ENCODE assay signal across 20 cellular contexts in the genomic region with DNA sequence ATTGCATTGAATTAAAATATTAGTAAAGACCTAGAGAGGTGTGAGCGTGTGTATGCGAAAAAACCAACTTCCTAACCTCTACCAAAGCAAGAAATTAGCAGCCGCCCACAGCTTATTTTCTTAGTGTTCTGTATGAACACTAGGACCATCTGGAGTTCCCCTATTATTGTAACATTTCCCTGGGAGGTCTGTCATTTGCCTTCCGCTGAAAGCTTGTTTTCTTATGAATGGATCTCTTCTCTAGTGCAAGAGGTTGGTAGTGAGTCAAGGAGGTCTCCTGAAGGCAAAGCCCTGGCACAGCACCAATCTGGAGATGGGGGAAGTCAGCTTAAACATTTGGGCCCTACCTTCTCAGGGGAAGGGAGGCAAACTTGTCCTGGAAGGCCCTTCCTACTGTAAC. TPM values are rescaled to one million over a fixed set of nuclear protein-coding genes. Genes with fewer than 3 reads are reported as not detected.
DNase-seq lines count a peak whose midpoint lies in the region; ATAC-seq, FAIRE-seq and TF ChIP-seq lines count a peak whose summit lies in the region.
"Had no signal": no experiment of that assay in that cellular context is flagged by ENCODE, and none has a peak within 500 bp of the region (broad histone marks: within the 10 kb centered on the region; RNA-seq: fewer than 3 reads in every experiment).

No MANE protein-coding gene starts in this region.

- CTCF ChIA-PET in CD4-positive, alpha-beta T cell (lab: Charles Lee): interaction anchor here (3.3 kb wide), 1 partner anchor 13 kb away, joined by 9 read pairs; no protein-coding TSS in a partner anchor
- CTCF ChIA-PET in OCI-LY7 (lab: Charles Lee; ENCODE audit: unreplicated experiment): interaction anchor here (2.4 to 3.6 kb wide), 2 partner anchors 9 to 21 kb away, joined by 5 to 19 read pairs; no protein-coding TSS in a partner anchor
- CTCF ChIA-PET in GM12878 (lab: Yijun Ruan, JAX): interaction anchor here (1.2 to 3.6 kb wide), 3 partner anchors 9 to 13 kb away, joined by 3 to 14 read pairs (median 3); no protein-coding TSS in a partner anchor

- no peak overlapping the region for H3K27ac ChIP-seq in CD4-positive, alpha-beta T cell (ENCODE audit: low read depth, low read length)
- H3K27ac ChIP-seq in OCI-LY7 (ENCODE audit: low read depth, low read length, poor library complexity, severe bottlenecking) (peak overlapping the region; percentile 44), GM12878 (ENCODE audit: control insufficient read depth, insufficient read depth) (no peak overlapping the region)
- H3K27ac ChIP-seq: A549, cardiac muscle cell, spleen, thoracic aorta had no signal

- H3K36me3 ChIP-seq in OCI-LY7 (ENCODE audit: insufficient read depth, low read length) (peaks cover 89% of the 10 kb centered on the region), GM12878 (ENCODE audit: control insufficient read depth in 2 of 2, insufficient read depth in 2 of 2, low read length in 1 of 2) (no peaks in the 10 kb centered on the region)
- H3K36me3 ChIP-seq: cardiac muscle cell, thoracic aorta had no signal

- no peak for TF ChIP-seq POLR2A in GM12878 (IDR thresholded peaks at IDR 0.05; ENCODE audit: low read depth, low read length)

- H3K4me1 ChIP-seq in OCI-LY7 (ENCODE audit: insufficient read depth, low read length, poor library complexity, severe bottlenecking): peaks cover 80% of the 10 kb centered on the region
- no peaks in the 10 kb centered on the region for H3K4me1 ChIP-seq in GM12878 (ENCODE audit: control insufficient read depth, insufficient read depth, low read length)
- H3K4me1 ChIP-seq: A549 had no signal

- FAIRE-seq in GM12878 (lab: Jason Lieb, UNC): no peak
- FAIRE-seq: A549, GM19239, HTR-8/SVneo had no signal

- H3K4me1 Mint-ChIP-seq in T-helper 1 cell treated with Interleukin-12 subunit alpha and Interleukin-12 subunit beta and Interleukin-4 antibody, amounts not matched to agents 30 μg/mL and 1 μg/mL, for 36 hours (ENCODE audit: low read depth): peaks cover 84% of the 10 kb centered on the region
- peaks cover 96% of the 10 kb centered on the region for H3K4me1 Mint-ChIP-seq in CD4-positive, alpha-beta T cell (ENCODE audit: low read depth)

- SMC1A ChIA-PET in GM12878 (lab: Charles Lee; ENCODE audit: uncharacterized antibody, unreplicated experiment): interaction anchor here (0.8 to 1.8 kb wide), 7 partner anchors 10 to 506 kb away, joined by 3 to 6 read pairs (median 3); no protein-coding TSS in a partner anchor

- peaks cover 59% of the 10 kb centered on the region for H3K79me2 ChIP-seq in OCI-LY7 (ENCODE audit: insufficient read depth, low read depth, low read length)
- no peaks in the 10 kb centered on the region for H3K79me2 ChIP-seq in GM12878 (ENCODE audit: control insufficient read depth, insufficient read depth, low read length)

- ATAC-seq in CD4-positive, alpha-beta T cell (ENCODE audit: poor library complexity): no peak
- ATAC-seq in GM12878 (peak; percentile 68), GM19463 (IDR thresholded peaks at IDR 0.05; ENCODE audit: unreplicated experiment) (no peak), left ventricle myocardium superior (no peak), GM19397 (IDR thresholded peaks at IDR 0.05; ENCODE audit: unreplicated experiment) (no peak)
- ATAC-seq: A549, left lobe of liver had no signal

- H3K9me3 Mint-ChIP-seq in T-helper 1 cell treated with Interleukin-12 subunit alpha and Interleukin-12 subunit beta and Interleukin-4 antibody, amounts not matched to agents 30 μg/mL and 1 μg/mL, for 36 hours: no peaks in the 10 kb centered on the region
- H3K9me3 Mint-ChIP-seq in CD4-positive, alpha-beta T cell: no peaks in the 10 kb centered on the region
- H3K9me3 Mint-ChIP-seq: activated naive CD8-positive, alpha-beta T cell treated with anti-CD3 and anti-CD28 coated beads, Interleukin-2, amount 10 ng/mL, durations not matched to agents 7 days and 5 days had no signal

- H3K27me3 Mint-ChIP-seq in T-helper 1 cell treated with Interleukin-12 subunit alpha and Interleukin-12 subunit beta and Interleukin-4 antibody, amounts not matched to agents 30 μg/mL and 1 μg/mL, for 36 hours (ENCODE audit: low read depth): no peaks in the 10 kb centered on the region
- H3K27me3 Mint-ChIP-seq in CD4-positive, alpha-beta T cell: no peaks in the 10 kb centered on the region
- H3K27me3 Mint-ChIP-seq: activated naive CD8-positive, alpha-beta T cell treated with anti-CD3 and anti-CD28 coated beads, Interleukin-2, amount 10 ng/mL, durations not matched to agents 7 days and 5 days had no signal

- RAD21 ChIA-PET in GM12878 (lab: Charles Lee; ENCODE audit: unreplicated experiment): interaction anchor here (0.6 to 1.8 kb wide), 6 partner anchors 10 to 95 kb away, joined by 3 to 8 read pairs (median 3); no protein-coding TSS in a partner anchor

- TF ChIP-seq RAD21 in GM12878 (IDR thresholded peaks at IDR 0.05; ENCODE audit: insufficient read depth, low read depth, low read length): no peak

- TF ChIP-seq CTCF in CD4-positive, alpha-beta T cell (IDR thresholded peaks at IDR 0.05): no peak
- TF ChIP-seq CTCF in OCI-LY7 (conservative IDR thresholded peaks at IDR 0.05; ENCODE audit: low read length) (no peak), GM12878 (IDR thresholded peaks at IDR 0.05 in 2 of 3, conservative IDR thresholded peaks at IDR 0.05 in 1 of 3; ENCODE audit: control insufficient read depth in 2 of 3, extremely low read depth in 1 of 3, insufficient read depth in 1 of 3, low read depth in 3 of 3, low read length in 3 of 3) (no peak)

- intact Hi-C loops in CD4-positive, alpha-beta T cell (cut with DNase I, micrococcal nuclease): loop anchor here (5.0 to 10.0 kb wide), 2 partner anchors 332 to 535 kb away; a partner anchor contains a TSS
- intact Hi-C loops in OCI-LY7 (cut with micrococcal nuclease; ENCODE audit: unreplicated experiment): no loop called here
- intact Hi-C loops in GM12878 (cut with micrococcal nuclease; ENCODE audit: unreplicated experiment): no loop called here
- intact Hi-C loops in left ventricle myocardium superior (cut with micrococcal nuclease): loop anchor here (10.0 kb wide), 2 partner anchors 95 to 175 kb away; no protein-coding TSS in a partner anchor

- H4K20me1 ChIP-seq in OCI-LY7 (ENCODE audit: insufficient read depth, low read length) (peaks cover 5% of the 10 kb centered on the region; the same call in 1 of the 2 replicates), GM12878 (ENCODE audit: control insufficient read depth, insufficient read depth) (no peaks in the 10 kb centered on the region)

- peaks cover 84% of the 10 kb centered on the region for H3K36me3 Mint-ChIP-seq in T-helper 1 cell treated with Interleukin-12 subunit alpha and Interleukin-12 subunit beta and Interleukin-4 antibody, amounts not matched to agents 30 μg/mL and 1 μg/mL, for 36 hours (ENCODE audit: low read depth)
- H3K36me3 Mint-ChIP-seq in CD4-positive, alpha-beta T cell (ENCODE audit: low read depth): peaks cover 92% of the 10 kb centered on the region

- 1% methylated on average over 4 of the region's 4 CpGs for WGBS in GM12878 (ENCODE audit: insufficient coverage, insufficient replicate concordance, low lambda C conversion rate, missing lambda C conversion rate)

- TF ChIP-seq EP300 in GM12878 (IDR thresholded peaks at IDR 0.05; ENCODE audit: borderline replicate concordance in 1 of 2, control insufficient read depth in 1 of 2, low read depth in 2 of 2, low read length in 2 of 2): no peak

- H3K4me3 ChIP-seq in OCI-LY7 (ENCODE audit: low read depth, low read length, poor library complexity, severe bottlenecking): peak overlapping the region; percentile 3
- no peak overlapping the region for H3K4me3 ChIP-seq in GM12878
- H3K4me3 ChIP-seq: A549, cardiac muscle cell, spleen, thoracic aorta had no signal

- no peak overlapping the region for H3K9ac ChIP-seq in GM12878 (ENCODE audit: control insufficient read depth, insufficient read depth, low read length)

- no peaks in the 10 kb centered on the region for H3K9me3 ChIP-seq in CD4-positive, alpha-beta T cell (ENCODE audit: control insufficient read depth, low read length)
- no peaks in the 10 kb centered on the region for H3K9me3 ChIP-seq in OCI-LY7 (ENCODE audit: low read length)
- H3K9me3 ChIP-seq in GM12878 (replicated peaks; ENCODE audit: control insufficient read depth, insufficient read depth, low read length): no peaks in the 10 kb centered on the region
- H3K9me3 ChIP-seq: A549, spleen, thoracic aorta had no signal

- H3K27me3 ChIP-seq in CD4-positive, alpha-beta T cell (ENCODE audit: control insufficient read depth, insufficient read depth, low read length): no peaks in the 10 kb centered on the region
- H3K27me3 ChIP-seq in GM12878 (replicated peaks in 1 of 2; ENCODE audit: control insufficient read depth in 2 of 2, insufficient read depth in 2 of 2, low read length in 1 of 2): peaks cover 2 to 4% of the 10 kb centered on the region in 2 experiments; a peak in 2 of 4 replicates
- H3K27me3 ChIP-seq: spleen had no signal

- H3K4me2 ChIP-seq in OCI-LY7 (ENCODE audit: low read length) (peak overlapping the region; percentile 39), GM12878 (ENCODE audit: control insufficient read depth, insufficient read depth) (no peak overlapping the region)
- H3K4me2 ChIP-seq: A549 had no signal

- POLR2A ChIA-PET in CD4-positive, alpha-beta T cell (lab: Charles Lee): interaction anchor here (0.8 to 5.1 kb wide), 4 partner anchors 10 to 21 kb away, joined by 4 to 33 read pairs (median 9); a partner anchor contains a TSS
- POLR2A ChIA-PET in OCI-LY7 (lab: Charles Lee): interaction anchor here (1.0 to 4.7 kb wide), 9 partner anchors 9 to 92 kb away, joined by 3 to 61 read pairs (median 4); a partner anchor contains a TSS
- POLR2A ChIA-PET in GM12878 (lab: Charles Lee): no interaction called here

- H3K4me3 Mint-ChIP-seq in T-helper 1 cell treated with Interleukin-12 subunit alpha and Interleukin-12 subunit beta and Interleukin-4 antibody, amounts not matched to agents 30 μg/mL and 1 μg/mL, for 36 hours: peak overlapping the region; percentile 52
- H3K4me3 Mint-ChIP-seq in CD4-positive, alpha-beta T cell: no peak overlapping the region
- H3K4me3 Mint-ChIP-seq: activated naive CD8-positive, alpha-beta T cell treated with anti-CD3 and anti-CD28 coated beads, Interleukin-2, amount 10 ng/mL, durations not matched to agents 7 days and 5 days had no signal

- no peaks in the 10 kb centered on the region for H3K9me2 ChIP-seq in OCI-LY7 (ENCODE audit: insufficient read depth, low read length)

- H3K27ac Mint-ChIP-seq in T-helper 1 cell treated with Interleukin-12 subunit alpha and Interleukin-12 subunit beta and Interleukin-4 antibody, amounts not matched to agents 30 μg/mL and 1 μg/mL, for 36 hours: peak overlapping the region; percentile 66
- peak overlapping the region; percentile 46 for H3K27ac Mint-ChIP-seq in CD4-positive, alpha-beta T cell
- H3K27ac Mint-ChIP-seq: activated naive CD8-positive, alpha-beta T cell treated with anti-CD3 and anti-CD28 coated beads, Interleukin-2, amount 10 ng/mL, durations not matched to agents 7 days and 5 days; progenitor cell of endocrine pancreas had no signal

- in situ Hi-C loops in GM12878 (cut with MboI): no loop called here

- no peak for DNase-seq in T-helper 1 cell
- no peak for DNase-seq in CD4-positive, alpha-beta T cell
- DNase-seq in OCI-LY7 (ENCODE audit: low spot score): no peak
- DNase-seq in GM12878 (ENCODE audit: low read depth, low spot score): no peak
- DNase-seq in left ventricle myocardium superior: no peak
- DNase-seq: activated naive CD8-positive, alpha-beta T cell treated with anti-CD3 and anti-CD28 coated beads, Interleukin-2, amount 10 ng/mL, durations not matched to agents 7 days and 5 days; NCI-H146; spleen; SW 1271 had no signal

- H2AFZ ChIP-seq in OCI-LY7 (ENCODE audit: low read length): no peak overlapping the region
- no peak overlapping the region for H2AFZ ChIP-seq in GM12878 (ENCODE audit: control insufficient read depth, low read depth, low read length)

- BruUV-seq in OCI-LY7 (replicated peaks; lab: Mats Ljungman, UMichigan) (no TSS peak), GM12878 (replicated peaks; lab: Mats Ljungman, UMichigan) (no TSS peak)

RNA-seq across cellular contexts. Expression of a gene that starts 10.8 kb away (rescaled TPM):
- total RNA-seq in CD4-positive, alpha-beta T cell: 10 to 100 TPM; 70.9 to 71.6 TPM
- 27.7 and 28.4 TPM in 2 replicates for total RNA-seq in OCI-LY7 (2014; rRNA removed; shearing (Covaris generic))
- total RNA-seq in OCI-LY7 (2022) (50.3 and 53.1 TPM in 2 replicates), GM12878 (2014; rRNA removed) (not detected in 2 replicates), GM12878 (2014; rRNA removed; fragmentation: Illumina TruSeq; extraction: Trizol) (not detected in 2 replicates), GM12878 (2021) (0.11 and 0.15 TPM in 2 replicates), left ventricle myocardium superior (0.77 TPM)
- total RNA-seq in GM12878 (2013; cell fraction: nucleolus; rRNA removed): not detected in 2 replicates
- not detected for polyA plus RNA-seq in GM12878 (2011; ENCODE audit: low read depth)
- polyA plus RNA-seq in GM12878 (2011; rRNA removed) (0.04 and 0.10 TPM in 2 replicates), GM12878 (2014; fragmentation: Illumina TruSeq; extraction: Trizol) (not detected in 2 replicates), GM12878 (2014; fragmentation: Nextera tagmentation; extraction: Ambion mirVana) (under 1 TPM in 1 of 2 experiments, not detected in 1; 0.29 TPM), GM12878 (2014; rRNA removed) (not detected in 2 replicates), GM12878 (2016; fragmentation: Nextera tagmentation; extraction: Ambion mirVana) (not detected)
- polyA plus RNA-seq in GM12878 (2011; cell fraction: cytosol; rRNA removed): 0.03 and 0.04 TPM in 2 replicates
- polyA plus RNA-seq in GM12878 (2011; cell fraction: nucleus; rRNA removed): 0.09 TPM in 1 of 2 replicates, not detected in the other
- not detected in 2 replicates for polyA plus RNA-seq in GM12878 (2012)
- polyA minus RNA-seq in GM12878 (2011; rRNA and poly(A)+ RNA removed): 0.22 TPM in 1 of 2 replicates, not detected in the other
- not detected in 2 replicates for polyA minus RNA-seq in GM12878 (2011; cell fraction: cytosol; rRNA and poly(A)+ RNA removed)
- not detected in 2 replicates for polyA minus RNA-seq in GM12878 (2011; cell fraction: nucleus; rRNA and poly(A)+ RNA removed)
- total RNA-seq: cardiac muscle cell, fibroblast of villous mesenchyme, progenitor cell of endocrine pancreas had no signal
- polyA plus RNA-seq: A549, cardiac muscle cell had no signal

Comparison
In these comparisons a context has a peak if more than half of its experiments do, and no peak if none do; other contexts are left out.
1. RNA of a gene that starts 10.8 kb away (total RNA-seq): 70.9 to 71.6 TPM in CD4-positive, alpha-beta T cell and 27.7 to 53.1 TPM in OCI-LY7; 0.77 TPM in left ventricle myocardium superior (single experiment) and 0.11 to 0.15 TPM in GM12878; every median in the first group is over 10 times any median in the second.
2. intact Hi-C loops: an anchor here in CD4-positive, alpha-beta T cell (5.0 to 10.0 kb wide) and left ventricle myocardium superior (10.0 kb wide); none called in OCI-LY7 and GM12878.